9 cellular contexts compared by ENCODE assay signal in the genomic region with DNA sequence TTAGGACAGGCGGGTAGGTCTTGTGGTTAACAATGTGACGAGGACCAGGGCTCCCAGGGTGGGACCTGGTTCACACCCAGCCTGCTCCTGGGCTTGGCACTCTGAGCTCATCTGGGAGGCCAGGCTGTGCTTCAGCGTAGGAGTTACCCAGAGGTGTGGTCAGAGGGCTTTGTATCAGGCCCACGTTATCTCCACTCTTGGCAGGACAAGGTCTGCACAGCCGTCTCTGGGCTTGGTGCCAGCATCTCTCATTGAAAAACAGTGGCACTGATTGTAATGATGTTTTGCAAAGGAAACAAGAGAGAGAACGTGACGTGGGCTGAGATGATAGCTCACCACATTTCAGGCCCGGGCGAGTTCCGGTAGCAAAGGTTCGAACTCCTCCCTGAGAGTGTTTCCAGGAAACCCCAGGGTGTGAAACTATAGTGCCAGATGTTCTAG.
A peak's percentile ranks its signal among the peaks of the same experiment; 100 is the strongest.
DNase-seq lines count a peak whose midpoint lies in the region; ATAC-seq and TF ChIP-seq lines count a peak whose summit lies in the region.
"Had no signal": no experiment of that assay in that cellular context is flagged by ENCODE, and none has a peak within 500 bp of the region (broad histone marks: within the 10 kb centered on the region; RNA-seq: fewer than 3 reads in every experiment).

No MANE protein-coding gene starts in this region.

- H3K4me3 ChIP-seq in cardiac muscle cell (no peak overlapping the region), OCI-LY7 (ENCODE audit: low read depth, low read length, poor library complexity, severe bottlenecking) (no peak overlapping the region), neural progenitor cell (no peak overlapping the region)

- H3K4me2 ChIP-seq in OCI-LY7 (ENCODE audit: low read length) (no peak overlapping the region), neural progenitor cell (no peak overlapping the region)

- peak; percentile 77 for DNase-seq in DMS 273 treated with DMSO at 0.1 percent for 48 hours (lab: John Stamatoyannopoulos, UW)
- peak; percentile 23 for DNase-seq in RPMI7951 (ENCODE audit: low read depth)
- peak; percentile 71 for DNase-seq in activated gamma-delta T cell treated with anti-CD3 and anti-CD28 coated beads, Interleukin-2, amount 50 U/mL, for 16 hours (ENCODE audit: low read depth)
- peak; percentile 77 to 99 for DNase-seq in cardiac muscle cell (ENCODE audit: low read depth in 1 of 2, low spot score in 1 of 2)
- peak; percentile 75 for DNase-seq in stimulated activated CD4-positive, alpha-beta T cell treated with anti-CD3 and anti-CD28 coated beads, Interleukin-15, amount 100 ng/mL, for 24 hours
- DNase-seq in OCI-LY7 (ENCODE audit: low spot score), result no peak
- DNase-seq in neural progenitor cell (ENCODE audit: low spot score), result no peak
- DNase-seq: naive B cell had no signal

- H3K27ac ChIP-seq in cardiac muscle cell (no peak overlapping the region), OCI-LY7 (ENCODE audit: low read depth, low read length, poor library complexity, severe bottlenecking) (no peak overlapping the region), neural progenitor cell (no peak overlapping the region)

- no peak overlapping the region for H3K27ac Mint-ChIP-seq in neural progenitor cell
- H3K27ac Mint-ChIP-seq: naive B cell had no signal

- no peaks in the 10 kb centered on the region for H3K9me2 ChIP-seq in OCI-LY7 (ENCODE audit: insufficient read depth, low read length)

- CTCF ChIA-PET in OCI-LY7 (lab: Charles Lee; ENCODE audit: unreplicated experiment), result no interaction called here

- H3K9me3 ChIP-seq in cardiac muscle cell (ENCODE audit: low read depth), result no peaks in the 10 kb centered on the region
- H3K9me3 ChIP-seq in OCI-LY7 (ENCODE audit: low read length), result no peaks in the 10 kb centered on the region
- H3K9me3 ChIP-seq in neural progenitor cell (ENCODE audit: low read depth), result no peaks in the 10 kb centered on the region

- peaks cover 15% of the 10 kb centered on the region for H3K9me3 Mint-ChIP-seq in neural progenitor cell

- no TSS peak for BruUV-seq in OCI-LY7 (replicated peaks; lab: Mats Ljungman, UMichigan)

- no peak overlapping the region for H3K9ac ChIP-seq in neural progenitor cell

- H3K4me1 ChIP-seq in cardiac muscle cell (ENCODE audit: low read depth) (peaks cover 16% of the 10 kb centered on the region), OCI-LY7 (ENCODE audit: insufficient read depth, low read length, poor library complexity, severe bottlenecking) (no peaks in the 10 kb centered on the region), neural progenitor cell (no peaks in the 10 kb centered on the region)

- H4K20me1 ChIP-seq in OCI-LY7 (ENCODE audit: insufficient read depth, low read length) (no peaks in the 10 kb centered on the region), neural progenitor cell (ENCODE audit: low read depth) (no peaks in the 10 kb centered on the region)

- POLR2A ChIA-PET in OCI-LY7 (lab: Charles Lee), result interaction anchor here (1.0 kb wide), 1 partner anchor 10 kb away, joined by 3 read pairs; no protein-coding TSS in a partner anchor

- H2AFZ ChIP-seq in OCI-LY7 (ENCODE audit: low read length) (no peak overlapping the region), neural progenitor cell (replicated peaks) (no peak overlapping the region)

- peaks cover 16% of the 10 kb centered on the region for H3K4me1 Mint-ChIP-seq in neural progenitor cell

- H3K27me3 Mint-ChIP-seq in neural progenitor cell (ENCODE audit: insufficient read depth, low read depth), result peaks cover 6% of the 10 kb centered on the region

- H3F3A ChIP-seq in neural progenitor cell (ENCODE audit: low read depth), result no peaks in the 10 kb centered on the region

- no peaks in the 10 kb centered on the region for H3K79me2 ChIP-seq in OCI-LY7 (ENCODE audit: insufficient read depth, low read depth, low read length)
- no peaks in the 10 kb centered on the region for H3K79me2 ChIP-seq in neural progenitor cell (ENCODE audit: low read depth)

- no peak for TF ChIP-seq CTCF in cardiac muscle cell (IDR thresholded peaks at IDR 0.05; ENCODE audit: low read depth, low read length)
- TF ChIP-seq CTCF in OCI-LY7 (conservative IDR thresholded peaks at IDR 0.05; ENCODE audit: low read length), result no peak
- no peak for TF ChIP-seq CTCF in neural progenitor cell (IDR thresholded peaks at IDR 0.05)

- H3K4me3 Mint-ChIP-seq in neural progenitor cell, result no peak overlapping the region

- H3K36me3 ChIP-seq in cardiac muscle cell, result no peaks in the 10 kb centered on the region
- no peaks in the 10 kb centered on the region for H3K36me3 ChIP-seq in OCI-LY7 (ENCODE audit: insufficient read depth, low read length)
- no peaks in the 10 kb centered on the region for H3K36me3 ChIP-seq in neural progenitor cell

- H3K27me3 ChIP-seq in cardiac muscle cell, result no peaks in the 10 kb centered on the region
- H3K27me3 ChIP-seq in neural progenitor cell, result no peaks in the 10 kb centered on the region

- no peaks in the 10 kb centered on the region for H3K36me3 Mint-ChIP-seq in neural progenitor cell
- H3K36me3 Mint-ChIP-seq: naive B cell had no signal

- intact Hi-C loops in OCI-LY7 (cut with micrococcal nuclease; ENCODE audit: unreplicated experiment), result no loop called here

- ATAC-seq in HG03066 (IDR thresholded peaks at IDR 0.05; ENCODE audit: low read depth, unreplicated experiment), result peak; percentile 75

Comparison
In these comparisons a context has a peak if more than half of its experiments do, and no peak if none do; other contexts are left out.
1. DNase-seq: peak in DMS 273 treated with DMSO at 0.1 percent for 48 hours (single experiment), RPMI7951 (single experiment), activated gamma-delta T cell treated with anti-CD3 and anti-CD28 coated beads, Interleukin-2, amount 50 U/mL, for 16 hours (single experiment), cardiac muscle cell (2 of 2) and stimulated activated CD4-positive, alpha-beta T cell treated with anti-CD3 and anti-CD28 coated beads, Interleukin-15, amount 100 ng/mL, for 24 hours (single experiment); none in OCI-LY7 (single experiment) and neural progenitor cell (single experiment).